ENCODE assay signal across 10 cellular contexts in the genomic region with DNA sequence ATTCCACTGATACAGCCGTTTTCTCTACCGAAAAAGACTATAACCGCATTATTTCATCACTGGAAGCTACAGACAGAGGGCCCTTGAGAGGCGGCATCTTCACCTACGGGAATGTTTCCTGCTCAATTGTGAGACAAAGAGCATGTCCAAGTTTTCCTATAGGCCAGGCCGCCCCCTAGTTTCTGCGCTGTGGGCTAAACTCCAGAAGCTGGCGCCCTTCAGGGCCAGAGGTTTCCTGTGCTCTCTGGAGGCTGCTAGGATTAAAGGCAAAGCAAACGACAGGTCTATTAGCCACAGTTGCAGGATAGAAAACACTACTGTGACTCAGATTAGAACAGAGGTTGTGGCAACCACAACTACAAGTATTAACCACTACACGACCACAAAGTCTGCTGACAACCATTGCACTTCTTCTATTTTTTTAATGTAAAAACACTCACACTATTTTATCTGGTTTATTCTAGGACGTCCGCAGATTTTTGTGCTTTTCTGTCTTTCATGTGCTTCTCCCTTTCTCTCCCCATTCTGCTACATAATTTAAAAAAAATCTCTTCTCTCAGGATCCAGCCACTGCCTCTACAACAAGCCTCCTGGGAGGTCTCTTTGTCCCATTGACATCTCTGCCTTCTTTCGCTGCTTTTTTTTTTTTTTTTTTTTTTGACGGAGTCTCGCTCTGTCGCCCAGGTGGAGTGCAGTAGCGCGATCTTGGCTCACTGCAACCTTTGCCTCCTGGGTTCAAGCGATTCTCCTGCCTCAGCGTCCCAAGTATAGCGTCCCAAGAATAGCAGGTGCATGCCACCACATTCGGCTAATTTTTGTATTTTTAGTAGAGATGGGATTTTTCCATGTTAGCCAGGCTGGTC. TPM values are rescaled to one million over a fixed set of nuclear protein-coding genes. Genes with fewer than 3 reads are reported as not detected.
DNase-seq lines count a peak whose midpoint lies in the region; ATAC-seq, FAIRE-seq and TF ChIP-seq lines count a peak whose summit lies in the region.
"Not testable (repeated sequence)": the region's sequence is repeated elsewhere in the genome, so short reads cannot be mapped to it uniquely, and the experiment has no call there.
"Had no signal": no experiment of that assay in that cellular context is flagged by ENCODE, and none has a peak within 500 bp of the region (broad histone marks: within the 10 kb centered on the region; RNA-seq: fewer than 3 reads in every experiment).

No MANE protein-coding gene starts in this region.

- not testable (repeated sequence) for H3K4me1 ChIP-seq in DND-41 (ENCODE audit: insufficient read depth, low read length); SJCRH30
- peaks cover 22% of the 10 kb centered on the region for H3K4me1 ChIP-seq in HepG2 (ENCODE audit: insufficient read depth, low read length)

- H3K27ac ChIP-seq in DND-41 (ENCODE audit: low read length); SJCRH30: not testable (repeated sequence)
- peak overlapping the region; percentile 41 for H3K27ac ChIP-seq in HepG2 (ENCODE audit: extremely low read length, insufficient read depth, low read length)

- not testable (repeated sequence) for BruUV-seq in HepG2 (replicated peaks; lab: Mats Ljungman, UMichigan)

- peak overlapping the region in 1 of 2 donors; percentile 96 for H3K27ac Mint-ChIP-seq in stimulated activated naive CD8-positive, alpha-beta T cell treated with anti-CD3 and anti-CD28 coated beads, Interleukin-15, amount 100 ng/mL, for 72 hours

- not testable (repeated sequence) for H3K4me2 ChIP-seq in DND-41 (ENCODE audit: insufficient read depth, low read length)
- H3K4me2 ChIP-seq in HepG2 (ENCODE audit: low read depth, low read length), result peak overlapping the region; percentile 85

- in situ Hi-C loops in HepG2 (cut with HindIII; ENCODE audit: extremely low pct_ligation_motif_present, low pct_unique_long_range_greater_than_20kb), result not testable (repeated sequence)

- not testable (repeated sequence) for H3K36me3 ChIP-seq in DND-41 (ENCODE audit: insufficient read depth, low read length); MG63; SJCRH30; HepG2 (replicated peaks in 1 of 2; ENCODE audit: control insufficient read depth in 1 of 2, insufficient read depth in 2 of 2, low read length in 2 of 2)

- intact Hi-C loops in HepG2 (cut with micrococcal nuclease; ENCODE audit: unreplicated experiment), result not testable (repeated sequence)

- not testable (repeated sequence) for H3K79me2 ChIP-seq in DND-41 (ENCODE audit: insufficient read depth, low read length); HepG2 (ENCODE audit: insufficient read depth, low read length)

- not testable (repeated sequence) for TF ChIP-seq EP300 in HepG2 (IDR thresholded peaks at IDR 0.05; ENCODE audit: low read depth in 2 of 2, low read length in 2 of 2); HepG2 (CRISPR knock-in tag; IDR thresholded peaks at IDR 0.05; ENCODE audit: borderline replicate concordance)

- TF ChIP-seq POLR2A in HepG2 (IDR thresholded peaks at IDR 0.05; ENCODE audit: insufficient read depth in 1 of 2, low read depth in 2 of 2, low read length in 2 of 2), result not testable (repeated sequence)

- H3K9me3 Mint-ChIP-seq in stimulated activated naive CD8-positive, alpha-beta T cell treated with anti-CD3 and anti-CD28 coated beads, Interleukin-15, amount 100 ng/mL, for 72 hours, result not testable (repeated sequence)

- H3K27me3 Mint-ChIP-seq in stimulated activated naive CD8-positive, alpha-beta T cell treated with anti-CD3 and anti-CD28 coated beads, Interleukin-15, amount 100 ng/mL, for 72 hours, result peaks cover 32% of the 10 kb centered on the region

- CTCF ChIA-PET in HepG2 (lab: Yijun Ruan, JAX; ENCODE audit: low intra/inter-chr PET ratio, low total read pairs), result not testable (repeated sequence)

- POLR2A ChIA-PET in HepG2 (lab: Yijun Ruan, JAX), result not testable (repeated sequence)

- not testable (repeated sequence) for H3K9ac ChIP-seq in DND-41 (ENCODE audit: low read depth, low read length)
- H3K9ac ChIP-seq in HepG2 (ENCODE audit: insufficient read depth, low read depth, low read length), result 0 out of 2 replicates have a peak overlapping the region, but pooled peaks have one; percentile 5

- peaks cover 29% of the 10 kb centered on the region for H3K4me1 Mint-ChIP-seq in stimulated activated naive CD8-positive, alpha-beta T cell treated with anti-CD3 and anti-CD28 coated beads, Interleukin-15, amount 100 ng/mL, for 72 hours

- FAIRE-seq in HepG2 (lab: Jason Lieb, UNC), result not testable (repeated sequence)

- TF ChIP-seq RAD21 in HepG2 (CRISPR knock-in tag; IDR thresholded peaks at IDR 0.05), result not testable (repeated sequence)

- peaks cover 12% of the 10 kb centered on the region for H3K27me3 ChIP-seq in DND-41 (ENCODE audit: insufficient read depth, low read length, poor library complexity)
- H3K27me3 ChIP-seq in MG63; SJCRH30; HepG2 (ENCODE audit: control insufficient read depth in 1 of 2, insufficient read depth in 2 of 2, low read length in 2 of 2): not testable (repeated sequence)

- not testable (repeated sequence) for H2AFZ ChIP-seq in DND-41 (ENCODE audit: low read depth, low read length); HepG2 (ENCODE audit: low read length)

- H3K4me3 Mint-ChIP-seq in stimulated activated naive CD8-positive, alpha-beta T cell treated with anti-CD3 and anti-CD28 coated beads, Interleukin-15, amount 100 ng/mL, for 72 hours, result peak overlapping the region in 1 of 2 donors; percentile 59

- TF ChIP-seq CTCF in DND-41 (IDR thresholded peaks at IDR 0.05; ENCODE audit: borderline replicate concordance, extremely low read depth, low read length, poor library complexity, severe bottlenecking), result not testable (repeated sequence)
- peak; percentile 67 for TF ChIP-seq CTCF in HepG2 (CRISPR knock-in tag; IDR thresholded peaks at IDR 0.05)

- DNase-seq in DND-41, result not testable (repeated sequence)
- DNase-seq in MG63 (peak; percentile 11), SJCRH30 (peak; percentile 24 to 47), HepG2 (ENCODE audit: low spot score) (peak; percentile 69)
- peak; percentile 66 for DNase-seq in activated CD8-positive, alpha-beta memory T cell treated with anti-CD3 and anti-CD28 coated beads for 24 hours
- DNase-seq in central memory CD4-positive, alpha-beta T cell, result peak; percentile 25
- peak; percentile 39 to 45 for DNase-seq in stimulated activated naive CD8-positive, alpha-beta T cell treated with anti-CD3 and anti-CD28 coated beads, Interleukin-15, amount 100 ng/mL, for 72 hours

- not testable (repeated sequence) for H4K20me1 ChIP-seq in DND-41 (ENCODE audit: insufficient read depth, low read length); HepG2 (ENCODE audit: insufficient read depth, low read length)

- 36% methylated on average over 22 of the region's 22 CpGs for WGBS in HepG2 (ENCODE audit: low lambda C conversion rate)

- ATAC-seq in DND-41 (ENCODE audit: insufficient read depth, low read depth) (0 out of 3 replicates have a peak, but pooled peaks have one; percentile 57), GM21576 (IDR thresholded peaks at IDR 0.05; ENCODE audit: unreplicated experiment) (peak; percentile 66)
- ATAC-seq in HepG2, result not testable (repeated sequence)
- ATAC-seq in stimulated activated naive CD8-positive, alpha-beta T cell treated with anti-CD3 and anti-CD28 coated beads, Interleukin-15, amount 100 ng/mL, for 72 hours, result peak; percentile 70

- not testable (repeated sequence) for H3K9me3 ChIP-seq in DND-41 (ENCODE audit: insufficient read depth, low read length, severe bottlenecking); MG63; SJCRH30 (replicated peaks); HepG2 (ENCODE audit: low read length)

- not testable (repeated sequence) for H3K4me3 ChIP-seq in DND-41 (ENCODE audit: low read depth in 1 of 2, low read length in 2 of 2); MG63; SJCRH30
- H3K4me3 ChIP-seq in HepG2 (replicated peaks in 1 of 3; ENCODE audit: insufficient read depth in 1 of 3, low read depth in 2 of 3, low read length in 3 of 3), result peak overlapping the region in 2 of 3 experiments; percentile 42 to 57; a peak in 4 of 6 replicates

TF ChIP-seq in HepG2, 621 proteins besides CTCF, POLR2A, EP300 and RAD21 (continues in another document):
- TF ChIP-seq ZBTB7B (CRISPR knock-in tag; IDR thresholded peaks at IDR 0.05), result peak; percentile 45; the same call in 1 of the 2 replicates

RNA-seq across cellular contexts. Expression of a gene that starts 10.1 kb away (rescaled TPM):
- total RNA-seq in MG63 (2014; rRNA removed; shearing (Covaris generic); ENCODE audit: low replicate concordance), result not detected in 2 replicates
- under 0.01 TPM in 2 replicates for total RNA-seq in SJCRH30 (2014; rRNA removed; shearing (Covaris generic))
- 859 and 11,018 TPM in 2 replicates for total RNA-seq in HepG2 (2016; rRNA removed; fragmentation: Illumina TruSeq; extraction: Trizol)
- 16,281 and 17,236 TPM in 2 replicates for total RNA-seq in HepG2 (2016; cell fraction: cytosol; rRNA removed; fragmentation: Illumina TruSeq; extraction: Trizol; ENCODE audit: low read depth)
- 1,309 and 10,613 TPM in 2 replicates for total RNA-seq in HepG2 (2016; cell fraction: insoluble cytoplasmic fraction; rRNA removed; fragmentation: Illumina TruSeq; extraction: Trizol)
- 2,848 and 3,475 TPM in 2 replicates for total RNA-seq in HepG2 (2016; cell fraction: membrane; rRNA removed; fragmentation: Illumina TruSeq; extraction: Trizol)
- total RNA-seq in HepG2 (2016; cell fraction: nucleus; rRNA removed; fragmentation: Illumina TruSeq; extraction: Trizol), result 52,466 and 64,417 TPM in 2 replicates
- under 0.01 TPM in 2 replicates for polyA plus RNA-seq in HepG2 (2011; rRNA removed)
- under 0.01 TPM in 2 replicates for polyA plus RNA-seq in HepG2 (2011; cell fraction: cytosol; rRNA removed)
- under 0.01 TPM in 2 replicates for polyA plus RNA-seq in HepG2 (2011; cell fraction: nucleus; rRNA removed)
- 59.2 and 78.2 TPM in 2 replicates for polyA plus RNA-seq in HepG2 (2012)
- polyA plus RNA-seq in HepG2 (2016; cell fraction: cytosol; fragmentation: Illumina TruSeq; extraction: Trizol; ENCODE audit: low read depth), result 27.3 and 44.4 TPM in 2 replicates
- polyA plus RNA-seq in HepG2 (2016; cell fraction: insoluble cytoplasmic fraction; fragmentation: Illumina TruSeq; extraction: Trizol; ENCODE audit: low read depth), result not detected in 2 replicates
- polyA plus RNA-seq in HepG2 (2016; cell fraction: membrane; fragmentation: Illumina TruSeq; extraction: Trizol; ENCODE audit: low read depth), result not detected in 2 replicates
- polyA plus RNA-seq in HepG2 (2016; cell fraction: nucleus; fragmentation: Illumina TruSeq; extraction: Trizol; ENCODE audit: insufficient read depth, low read depth), result 32.8 TPM in 1 of 2 replicates, not detected in the other
- polyA minus RNA-seq in HepG2 (2011; rRNA and poly(A)+ RNA removed; ENCODE audit: low replicate concordance), result 12,820 and 15,604 TPM in 2 replicates
- polyA minus RNA-seq in HepG2 (2011; cell fraction: cytosol; rRNA and poly(A)+ RNA removed), result 90,102 and 105,040 TPM in 2 replicates
- polyA minus RNA-seq in HepG2 (2011; cell fraction: nucleus; rRNA and poly(A)+ RNA removed), result 42,574 and 58,030 TPM in 2 replicates
- total RNA-seq: GM23248 had no signal
- polyA plus RNA-seq: adipose tissue, GM23248 had no signal

Comparison
In these comparisons a context has a peak if more than half of its experiments do, and no peak if none do; other contexts are left out.
1. RNA of a gene that starts 10.1 kb away (total RNA-seq): 859 to 64,417 TPM in HepG2; not detected in MG63 and under 0.01 TPM in SJCRH30; every median in the first group is over 100 times any median in the second.